1 cellular context compared by ENCODE assay signal in genomic region chr11:70270104-70270876, GRCh38.
TF ChIP-seq lines count a peak whose summit lies in the region.

PPFIA1 (plus strand) TSS chr11:70270690; CDS start chr11:70272173, 1,483 bp downstream.

TF ChIP-seq in HepG2, 621 proteins besides CTCF, POLR2A, EP300 and RAD21 (continued from another document and continues in another):
- TF ChIP-seq ZNF704 (CRISPR knock-in tag; IDR thresholded peaks at IDR 0.05; ENCODE audit: borderline replicate concordance), result 0 out of 2 replicates have a peak, but pooled peaks have one; percentile 83
- TF ChIP-seq ZNF746 (CRISPR knock-in tag; IDR thresholded peaks at IDR 0.05), result no peak
- TF ChIP-seq ZSCAN21 (CRISPR knock-in tag; IDR thresholded peaks at IDR 0.05; ENCODE audit: borderline replicate concordance), result peak; percentile 74; the same call in 1 of the 2 replicates
- TF ChIP-seq SAP130 (CRISPR knock-in tag; IDR thresholded peaks at IDR 0.05; ENCODE audit: low read depth), result peak; percentile 75
- no peak for TF ChIP-seq RXRA (CRISPR knock-in tag; IDR thresholded peaks at IDR 0.05)
- peak; percentile 28; the same call in 1 of the 2 replicates for TF ChIP-seq ZBTB14 (CRISPR knock-in tag; IDR thresholded peaks at IDR 0.05)
- no peak for TF ChIP-seq MTA3 (CRISPR knock-in tag; IDR thresholded peaks at IDR 0.05)
- TF ChIP-seq ZNF737 (CRISPR knock-in tag; IDR thresholded peaks at IDR 0.05; ENCODE audit: borderline replicate concordance), result no peak
- TF ChIP-seq GLI4 (CRISPR knock-in tag; IDR thresholded peaks at IDR 0.05; ENCODE audit: borderline replicate concordance), result no peak
- no peak for TF ChIP-seq JDP2 (CRISPR knock-in tag; IDR thresholded peaks at IDR 0.05; ENCODE audit: borderline replicate concordance)
- TF ChIP-seq ZNF484 (CRISPR knock-in tag; IDR thresholded peaks at IDR 0.05; ENCODE audit: borderline replicate concordance, low read depth), result no peak
- TF ChIP-seq ARNT2 (CRISPR knock-in tag; IDR thresholded peaks at IDR 0.05; ENCODE audit: low read depth), result peak; percentile 30; the same call in 1 of the 2 replicates
- TF ChIP-seq ZNF652 (CRISPR knock-in tag; IDR thresholded peaks at IDR 0.05; ENCODE audit: borderline replicate concordance, low read depth), result no peak
- TF ChIP-seq PHF5A (CRISPR knock-in tag; IDR thresholded peaks at IDR 0.05; ENCODE audit: low read depth, unreplicated experiment), result no peak
- no peak for TF ChIP-seq IRX3 (CRISPR knock-in tag; IDR thresholded peaks at IDR 0.05; ENCODE audit: borderline replicate concordance, low read depth)
- no peak for TF ChIP-seq NPAS2 (CRISPR knock-in tag; IDR thresholded peaks at IDR 0.05; ENCODE audit: borderline replicate concordance)
- TF ChIP-seq ZNF703 (CRISPR knock-in tag; IDR thresholded peaks at IDR 0.05; ENCODE audit: borderline replicate concordance), result no peak
- no peak for TF ChIP-seq FOXK1 (CRISPR knock-in tag; IDR thresholded peaks at IDR 0.05; ENCODE audit: borderline replicate concordance, low read depth)
- TF ChIP-seq, protein P1, sequence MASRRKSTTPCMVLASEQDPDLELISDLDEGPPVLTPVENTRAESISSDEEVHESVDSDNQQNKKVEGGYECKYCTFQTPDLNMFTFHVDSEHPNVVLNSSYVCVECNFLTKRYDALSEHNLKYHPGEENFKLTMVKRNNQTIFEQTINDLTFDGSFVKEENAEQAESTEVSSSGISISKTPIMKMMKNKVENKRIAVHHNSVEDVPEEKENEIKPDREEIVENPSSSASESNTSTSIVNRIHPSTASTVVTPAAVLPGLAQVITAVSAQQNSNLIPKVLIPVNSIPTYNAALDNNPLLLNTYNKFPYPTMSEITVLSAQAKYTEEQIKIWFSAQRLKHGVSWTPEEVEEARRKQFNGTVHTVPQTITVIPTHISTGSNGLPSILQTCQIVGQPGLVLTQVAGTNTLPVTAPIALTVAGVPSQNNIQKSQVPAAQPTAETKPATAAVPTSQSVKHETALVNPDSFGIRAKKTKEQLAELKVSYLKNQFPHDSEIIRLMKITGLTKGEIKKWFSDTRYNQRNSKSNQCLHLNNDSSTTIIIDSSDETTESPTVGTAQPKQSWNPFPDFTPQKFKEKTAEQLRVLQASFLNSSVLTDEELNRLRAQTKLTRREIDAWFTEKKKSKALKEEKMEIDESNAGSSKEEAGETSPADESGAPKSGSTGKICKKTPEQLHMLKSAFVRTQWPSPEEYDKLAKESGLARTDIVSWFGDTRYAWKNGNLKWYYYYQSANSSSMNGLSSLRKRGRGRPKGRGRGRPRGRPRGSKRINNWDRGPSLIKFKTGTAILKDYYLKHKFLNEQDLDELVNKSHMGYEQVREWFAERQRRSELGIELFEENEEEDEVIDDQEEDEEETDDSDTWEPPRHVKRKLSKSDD (CRISPR knock-in tag; IDR thresholded peaks at IDR 0.05; ENCODE audit: low read depth), result no peak
- TF ChIP-seq TEAD3 (CRISPR knock-in tag; optimal IDR thresholded peaks at IDR 0.05; ENCODE audit: borderline replicate concordance), result no peak
- TF ChIP-seq ZNF260 (CRISPR knock-in tag; IDR thresholded peaks at IDR 0.05; ENCODE audit: borderline replicate concordance, low read depth), result no peak
- no peak for TF ChIP-seq ZNF235 (CRISPR knock-in tag; IDR thresholded peaks at IDR 0.05; ENCODE audit: borderline replicate concordance)
- no peak for TF ChIP-seq HBP1 (CRISPR knock-in tag; IDR thresholded peaks at IDR 0.05; ENCODE audit: low read depth)
- TF ChIP-seq, protein P2, sequence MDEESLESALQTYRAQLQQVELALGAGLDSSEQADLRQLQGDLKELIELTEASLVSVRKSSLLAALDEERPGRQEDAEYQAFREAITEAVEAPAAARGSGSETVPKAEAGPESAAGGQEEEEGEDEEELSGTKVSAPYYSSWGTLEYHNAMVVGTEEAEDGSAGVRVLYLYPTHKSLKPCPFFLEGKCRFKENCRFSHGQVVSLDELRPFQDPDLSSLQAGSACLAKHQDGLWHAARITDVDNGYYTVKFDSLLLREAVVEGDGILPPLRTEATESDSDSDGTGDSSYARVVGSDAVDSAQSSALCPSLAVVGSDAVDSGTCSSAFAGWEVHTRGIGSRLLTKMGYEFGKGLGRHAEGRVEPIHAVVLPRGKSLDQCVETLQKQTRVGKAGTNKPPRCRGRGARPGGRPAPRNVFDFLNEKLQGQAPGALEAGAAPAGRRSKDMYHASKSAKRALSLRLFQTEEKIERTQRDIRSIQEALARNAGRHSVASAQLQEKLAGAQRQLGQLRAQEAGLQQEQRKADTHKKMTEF (CRISPR knock-in tag; IDR thresholded peaks at IDR 0.05), result peak; percentile 67; the same call in 1 of the 2 replicates
- no peak; the same call in 1 of the 2 replicates for TF ChIP-seq HOXA3 (CRISPR knock-in tag; IDR thresholded peaks at IDR 0.05)
- 0 out of 2 replicates have a peak, but pooled peaks have one; percentile 64 for TF ChIP-seq GFI1 (CRISPR knock-in tag; IDR thresholded peaks at IDR 0.05; ENCODE audit: borderline replicate concordance)
- TF ChIP-seq CHCHD3 (CRISPR knock-in tag; IDR thresholded peaks at IDR 0.05), result no peak
- no peak for TF ChIP-seq ZNF33B (CRISPR knock-in tag; IDR thresholded peaks at IDR 0.05)
- TF ChIP-seq ZNF781 (CRISPR knock-in tag; IDR thresholded peaks at IDR 0.05; ENCODE audit: borderline replicate concordance, not compliant biosample characterization), result peak; percentile 45
- TF ChIP-seq ZNF605 (CRISPR knock-in tag; IDR thresholded peaks at IDR 0.05), result peak; percentile 43; the same call in 1 of the 2 replicates
- no peak for TF ChIP-seq ZNF10 (CRISPR knock-in tag; IDR thresholded peaks at IDR 0.05; ENCODE audit: borderline replicate concordance, low read depth)
- TF ChIP-seq CREBL2 (CRISPR knock-in tag; IDR thresholded peaks at IDR 0.05; ENCODE audit: borderline replicate concordance), result no peak; the same call in 1 of the 2 replicates
- no peak for TF ChIP-seq ZNF629 (CRISPR knock-in tag; conservative IDR thresholded peaks at IDR 0.05)
- no peak for TF ChIP-seq MYNN (CRISPR knock-in tag; IDR thresholded peaks at IDR 0.05; ENCODE audit: low read depth)
- peak; percentile 90; the same call in 1 of the 2 replicates for TF ChIP-seq ZNF607 (CRISPR knock-in tag; IDR thresholded peaks at IDR 0.05; ENCODE audit: borderline replicate concordance)
- peak; percentile 62 for TF ChIP-seq CBFB (CRISPR knock-in tag; IDR thresholded peaks at IDR 0.05)
- no peak for TF ChIP-seq DPF2 (CRISPR knock-in tag; IDR thresholded peaks at IDR 0.05; ENCODE audit: borderline replicate concordance, low read depth)
- no peak for TF ChIP-seq ZNF207 (IDR thresholded peaks at IDR 0.05; ENCODE audit: borderline replicate concordance)
- no peak for TF ChIP-seq E2F5 (CRISPR knock-in tag; conservative IDR thresholded peaks at IDR 0.05)
- TF ChIP-seq, protein P3, sequence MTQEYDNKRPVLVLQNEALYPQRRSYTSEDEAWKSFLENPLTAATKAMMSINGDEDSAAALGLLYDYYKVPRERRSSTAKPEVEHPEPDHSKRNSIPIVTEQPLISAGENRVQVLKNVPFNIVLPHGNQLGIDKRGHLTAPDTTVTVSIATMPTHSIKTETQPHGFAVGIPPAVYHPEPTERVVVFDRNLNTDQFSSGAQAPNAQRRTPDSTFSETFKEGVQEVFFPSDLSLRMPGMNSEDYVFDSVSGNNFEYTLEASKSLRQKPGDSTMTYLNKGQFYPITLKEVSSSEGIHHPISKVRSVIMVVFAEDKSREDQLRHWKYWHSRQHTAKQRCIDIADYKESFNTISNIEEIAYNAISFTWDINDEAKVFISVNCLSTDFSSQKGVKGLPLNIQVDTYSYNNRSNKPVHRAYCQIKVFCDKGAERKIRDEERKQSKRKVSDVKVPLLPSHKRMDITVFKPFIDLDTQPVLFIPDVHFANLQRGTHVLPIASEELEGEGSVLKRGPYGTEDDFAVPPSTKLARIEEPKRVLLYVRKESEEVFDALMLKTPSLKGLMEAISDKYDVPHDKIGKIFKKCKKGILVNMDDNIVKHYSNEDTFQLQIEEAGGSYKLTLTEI (CRISPR knock-in tag; conservative IDR thresholded peaks at IDR 0.05), result no peak
- TF ChIP-seq XRCC5 (optimal IDR thresholded peaks at IDR 0.05; ENCODE audit: low read length), result no peak
- no peak for TF ChIP-seq IKZF1 (IDR thresholded peaks at IDR 0.05)
- TF ChIP-seq GLMP (CRISPR knock-in tag; IDR thresholded peaks at IDR 0.05; ENCODE audit: borderline replicate concordance), result no peak
- TF ChIP-seq, protein P4, sequence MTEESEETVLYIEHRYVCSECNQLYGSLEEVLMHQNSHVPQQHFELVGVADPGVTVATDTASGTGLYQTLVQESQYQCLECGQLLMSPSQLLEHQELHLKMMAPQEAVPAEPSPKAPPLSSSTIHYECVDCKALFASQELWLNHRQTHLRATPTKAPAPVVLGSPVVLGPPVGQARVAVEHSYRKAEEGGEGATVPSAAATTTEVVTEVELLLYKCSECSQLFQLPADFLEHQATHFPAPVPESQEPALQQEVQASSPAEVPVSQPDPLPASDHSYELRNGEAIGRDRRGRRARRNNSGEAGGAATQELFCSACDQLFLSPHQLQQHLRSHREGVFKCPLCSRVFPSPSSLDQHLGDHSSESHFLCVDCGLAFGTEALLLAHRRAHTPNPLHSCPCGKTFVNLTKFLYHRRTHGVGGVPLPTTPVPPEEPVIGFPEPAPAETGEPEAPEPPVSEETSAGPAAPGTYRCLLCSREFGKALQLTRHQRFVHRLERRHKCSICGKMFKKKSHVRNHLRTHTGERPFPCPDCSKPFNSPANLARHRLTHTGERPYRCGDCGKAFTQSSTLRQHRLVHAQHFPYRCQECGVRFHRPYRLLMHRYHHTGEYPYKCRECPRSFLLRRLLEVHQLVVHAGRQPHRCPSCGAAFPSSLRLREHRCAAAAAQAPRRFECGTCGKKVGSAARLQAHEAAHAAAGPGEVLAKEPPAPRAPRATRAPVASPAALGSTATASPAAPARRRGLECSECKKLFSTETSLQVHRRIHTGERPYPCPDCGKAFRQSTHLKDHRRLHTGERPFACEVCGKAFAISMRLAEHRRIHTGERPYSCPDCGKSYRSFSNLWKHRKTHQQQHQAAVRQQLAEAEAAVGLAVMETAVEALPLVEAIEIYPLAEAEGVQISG (CRISPR knock-in tag; IDR thresholded peaks at IDR 0.05), result peak; percentile 53; the same call in 1 of the 2 replicates
- TF ChIP-seq REL (CRISPR knock-in tag; conservative IDR thresholded peaks at IDR 0.05), result no peak
- TF ChIP-seq EHMT2 (IDR thresholded peaks at IDR 0.05; ENCODE audit: borderline replicate concordance, low read depth, low read length), result no peak
- TF ChIP-seq ZNF264 (CRISPR knock-in tag; IDR thresholded peaks at IDR 0.05), result 0 out of 2 replicates have a peak, but pooled peaks have one; percentile 44
- TF ChIP-seq ATF7-NPFF (CRISPR knock-in tag; IDR thresholded peaks at IDR 0.05; ENCODE audit: low read depth), result no peak; the same call in 1 of the 2 replicates
- TF ChIP-seq CAMTA2 (CRISPR knock-in tag; IDR thresholded peaks at IDR 0.05; ENCODE audit: borderline replicate concordance), result no peak
- TF ChIP-seq GPN1 (CRISPR knock-in tag; IDR thresholded peaks at IDR 0.05; ENCODE audit: borderline replicate concordance), result no peak
